Comparison of ENCODE assay signal across 8 cellular contexts in genomic region chr19:6108721-6109633, GRCh38. TPM values are rescaled to one million over a fixed set of nuclear protein-coding genes. Genes with fewer than 3 reads are reported as not detected.
DNase-seq lines count a peak whose midpoint lies in the region; ATAC-seq and TF ChIP-seq lines count a peak whose summit lies in the region.

No MANE protein-coding gene starts in this region.

- under 1% methylated on average over 47 of the region's 47 CpGs for WGBS in esophagus muscularis mucosa

- peak overlapping the region; percentile 54 to 96 (median 78) for H3K27ac Mint-ChIP-seq in naive B cell

- H3K9ac ChIP-seq in stomach smooth muscle (ENCODE audit: low read length in 2 of 2): peak overlapping the region; percentile 89 to 96

- no peaks in the 10 kb centered on the region for H3K36me3 ChIP-seq in esophagus muscularis mucosa
- H3K36me3 ChIP-seq in stomach smooth muscle (ENCODE audit: control insufficient read depth in 2 of 2, insufficient read depth in 2 of 2, low read length in 2 of 2): no peaks in the 10 kb centered on the region

- H3K4me3 Mint-ChIP-seq in naive B cell: peak overlapping the region; percentile 73 to 94 (median 92)

- H3K9me3 Mint-ChIP-seq in naive B cell: peaks cover 0 to 3% (median 0%) of the 10 kb centered on the region in 7 donors

- peak overlapping the region; percentile 77 to 97 (median 96) for H3K4me3 ChIP-seq in esophagus muscularis mucosa
- H3K4me3 ChIP-seq in stomach smooth muscle (ENCODE audit: low read length in 2 of 2): peak overlapping the region; percentile 55 to 84

- peaks cover 20 to 49% (median 47%) of the 10 kb centered on the region in 4 donors for H3K4me1 ChIP-seq in esophagus muscularis mucosa
- H3K4me1 ChIP-seq in stomach smooth muscle (ENCODE audit: control insufficient read depth, insufficient read depth, low read length): peaks cover 29% of the 10 kb centered on the region

- H3K36me3 Mint-ChIP-seq in naive B cell: no peaks in the 10 kb centered on the region

- peaks cover 17 to 27% (median 26%) of the 10 kb centered on the region in 3 donors for H3K4me1 Mint-ChIP-seq in naive B cell

- TF ChIP-seq CTCF in esophagus muscularis mucosa (IDR thresholded peaks at IDR 0.05): no peak

- peak; percentile 58 for DNase-seq in ELR (ENCODE audit: low read depth)
- DNase-seq in NCI-H510A treated with DMSO at 0.1 percent for 48 hours (lab: John Stamatoyannopoulos, UW): peak; percentile 26
- peak; percentile 36 for DNase-seq in activated T-cell treated with anti-CD3 and anti-CD28 coated beads for 48 hours (ENCODE audit: low read depth)
- DNase-seq in esophagus muscularis mucosa (ENCODE audit: extremely low spot score): peak; percentile 93
- peak; percentile 45 for DNase-seq in naive B cell

- intact Hi-C loops in esophagus muscularis mucosa (cut with DNase I): loop anchor here (2.0 kb wide), 1 partner anchor 52 kb away; no protein-coding TSS in a partner anchor

- H3K9me3 ChIP-seq in esophagus muscularis mucosa: no peaks in the 10 kb centered on the region
- H3K9me3 ChIP-seq in stomach smooth muscle (ENCODE audit: control insufficient read depth in 2 of 2, low read length in 2 of 2): no peaks in the 10 kb centered on the region

- TF ChIP-seq POLR2A in esophagus muscularis mucosa (IDR thresholded peaks at IDR 0.05; ENCODE audit: low read depth): no peak

- ATAC-seq in naive B cell (ENCODE audit: low read depth in 2 of 2) (no peak), GM21529 (IDR thresholded peaks at IDR 0.05; ENCODE audit: unreplicated experiment) (no peak), HG02588 (IDR thresholded peaks at IDR 0.05; ENCODE audit: unreplicated experiment) (no peak)

- no peak for TF ChIP-seq EP300 in esophagus muscularis mucosa (IDR thresholded peaks at IDR 0.05)

- H3K27me3 ChIP-seq in esophagus muscularis mucosa: no peaks in the 10 kb centered on the region
- H3K27me3 ChIP-seq in stomach smooth muscle (ENCODE audit: control insufficient read depth in 1 of 2, insufficient read depth in 2 of 2, low read length in 2 of 2): no peaks in the 10 kb centered on the region

- H3K27ac ChIP-seq in esophagus muscularis mucosa (replicated peaks in 1 of 4) (peak overlapping the region; percentile 89 to 96 (median 91)), stomach smooth muscle (ENCODE audit: low read length) (peak overlapping the region; percentile 98)

- H3K27me3 Mint-ChIP-seq in naive B cell: peaks cover 26 to 45% (median 40%) of the 10 kb centered on the region in 3 donors

RNA-seq across cellular contexts. Expression of gene RFX2, which starts 1.3 kb away (rescaled TPM):
- 10 to 100 TPM; 25.5 to 49.9 (median 32.8) TPM for total RNA-seq in esophagus muscularis mucosa
- polyA plus RNA-seq in naive B cell (ENCODE audit: low read depth in 6 of 6): 1 to 10 TPM in 4 of 6 donors, under 1 TPM in 2; 0.89 to 5.9 (median 1.2) TPM

RNA-seq across cellular contexts. Expression of gene ACSBG2, which starts 26.5 kb away (rescaled TPM):
- under 1 TPM; 0.42 to 0.86 (median 0.60) TPM for total RNA-seq in esophagus muscularis mucosa
- polyA plus RNA-seq in naive B cell (ENCODE audit: low read depth in 6 of 6): not detected

Comparison
In these comparisons a context has a peak if more than half of its experiments do, and no peak if none do; other contexts are left out.
1. DNase-seq: peak in every context shown above with its lines; median percentile 93 in esophagus muscularis mucosa; 58 in ELR; 45 in naive B cell; 36 in activated T-cell treated with anti-CD3 and anti-CD28 coated beads for 48 hours; 26 in NCI-H510A treated with DMSO at 0.1 percent for 48 hours.